Comparison of ENCODE assay signal across 10 cellular contexts in the genomic region with DNA sequence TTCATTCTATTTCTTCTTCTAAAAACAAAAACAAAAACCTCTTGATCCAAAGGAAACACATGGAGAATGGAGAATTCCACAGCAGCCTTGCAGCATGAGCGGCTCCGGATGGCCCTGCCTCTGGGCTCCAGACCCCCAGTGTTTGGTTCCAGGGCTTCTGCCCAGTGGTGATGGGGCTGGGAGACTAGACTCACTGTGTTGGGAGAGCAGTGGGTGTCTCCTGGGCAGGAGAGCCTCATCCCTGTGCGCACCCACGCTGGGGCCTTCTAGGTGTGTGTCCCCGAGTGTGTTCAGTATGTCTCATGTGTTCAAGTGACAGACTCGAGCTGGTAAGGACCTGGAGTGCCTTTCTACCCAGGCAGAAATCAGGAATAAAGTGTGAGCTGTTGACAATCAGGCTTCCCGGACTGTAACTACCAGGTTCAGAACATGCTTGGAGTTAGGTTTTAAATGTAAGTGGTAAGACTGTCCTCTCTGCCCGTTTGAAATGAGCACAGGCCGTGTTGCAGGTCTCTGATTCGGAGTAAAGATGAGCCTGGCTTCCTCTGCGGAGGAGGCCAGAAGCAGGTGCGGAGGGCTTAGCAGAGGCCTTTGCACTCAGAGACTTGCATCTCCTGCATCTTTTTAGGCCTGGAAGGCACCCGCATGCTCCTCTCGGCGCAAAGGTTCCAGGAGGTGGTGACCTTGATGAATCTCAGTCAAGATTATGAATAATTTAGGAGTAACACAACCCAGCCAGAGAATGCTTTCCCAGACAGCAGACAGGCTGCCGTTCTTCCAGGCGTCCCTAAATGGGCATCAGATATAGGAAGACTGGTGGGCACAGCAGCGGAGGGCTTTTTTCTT.
A peak's percentile ranks its signal among the peaks of the same experiment; 100 is the strongest.
DNase-seq lines count a peak whose midpoint lies in the region; ATAC-seq, FAIRE-seq and TF ChIP-seq lines count a peak whose summit lies in the region.
"Had no signal": no experiment of that assay in that cellular context is flagged by ENCODE, and none has a peak within 500 bp of the region (broad histone marks: within the 10 kb centered on the region; RNA-seq: fewer than 3 reads in every experiment).

No MANE protein-coding gene starts in this region.

- H3K9me3 ChIP-seq in OCI-LY3 (ENCODE audit: insufficient read depth, low read length): no peaks in the 10 kb centered on the region
- H3K9me3 ChIP-seq in left lung: no peaks in the 10 kb centered on the region
- H3K9me3 ChIP-seq: MG63, SJSA1 had no signal

- intact Hi-C loops in left lung (cut with DNase I): no loop called here
- intact Hi-C loops in posterior vena cava (cut with DNase I): loop anchor here in 1 of 2 donors (10.0 kb wide), 1 partner anchor 1683 kb away; no protein-coding TSS in a partner anchor

- no peak for TF ChIP-seq POLR2A in H54 (IDR thresholded peaks at IDR 0.05; ENCODE audit: low read depth, low read length)

- no peak overlapping the region for H3K9ac ChIP-seq in OCI-LY3 (ENCODE audit: low read length)

- no peak overlapping the region for H3K4me3 ChIP-seq in OCI-LY3 (ENCODE audit: low read length)
- H3K4me3 ChIP-seq in left lung: no peak overlapping the region
- H3K4me3 ChIP-seq: MG63, PC-9, SJSA1 had no signal

- H3K79me2 ChIP-seq in OCI-LY3 (ENCODE audit: low read length): no peaks in the 10 kb centered on the region

- H3K4me1 ChIP-seq in OCI-LY3 (ENCODE audit: low read length): peaks cover 2% of the 10 kb centered on the region; the same call in 1 of the 2 replicates
- H3K4me1 ChIP-seq in left lung: no peaks in the 10 kb centered on the region

- H2AFZ ChIP-seq in OCI-LY3 (ENCODE audit: low read depth, low read length): peak overlapping the region; percentile 81; the same call in 1 of the 2 replicates
- H2AFZ ChIP-seq: PC-9 had no signal

- H4K20me1 ChIP-seq in OCI-LY3 (ENCODE audit: insufficient read depth, low read length): no peaks in the 10 kb centered on the region

- no peak overlapping the region for H3K27ac ChIP-seq in OCI-LY3 (ENCODE audit: low read length)
- no peak overlapping the region for H3K27ac ChIP-seq in left lung
- H3K27ac ChIP-seq: PC-9, SJSA1 had no signal

- no peak overlapping the region for H3K4me2 ChIP-seq in OCI-LY3 (ENCODE audit: low read length)

- peak; percentile 65 for FAIRE-seq in HTR-8/SVneo (lab: Jason Lieb, UNC)
- FAIRE-seq in H54 (lab: Jason Lieb, UNC): no peak

- TF ChIP-seq CTCF in OCI-LY3 (IDR thresholded peaks at IDR 0.05; ENCODE audit: low read depth, low read length) (no peak), left lung (IDR thresholded peaks at IDR 0.05) (no peak)

- ATAC-seq in left lung: peak; percentile 13

- peaks cover 52% of the 10 kb centered on the region for H3K27me3 ChIP-seq in OCI-LY3 (ENCODE audit: low read depth, low read length)
- peaks cover 0 to 4% of the 10 kb centered on the region in 2 donors for H3K27me3 ChIP-seq in left lung
- H3K27me3 ChIP-seq: MG63 had no signal

- H3K36me3 ChIP-seq in OCI-LY3 (replicated peaks; ENCODE audit: low read depth, low read length) (no peaks in the 10 kb centered on the region), left lung (no peaks in the 10 kb centered on the region)
- H3K36me3 ChIP-seq: MG63, SJSA1 had no signal

- DNase-seq in HTR-8/SVneo (ENCODE audit: insufficient read length, low spot score) (no peak), left lung (no peak), posterior vena cava (ENCODE audit: low spot score) (peak; percentile 71), middle frontal gyrus (ENCODE audit: extremely low spot score, low spot score) (no peak), H54 (ENCODE audit: insufficient read length, low spot score) (no peak), NCI-H748 treated with DMSO at 0.1 percent for 48 hours (lab: John Stamatoyannopoulos, UW) (no peak)
